16 cellular contexts compared by ENCODE assay signal in genomic region chr20:24138126-24138857, GRCh38.
DNase-seq lines count a peak whose midpoint lies in the region; ATAC-seq and TF ChIP-seq lines count a peak whose summit lies in the region.
"Had no signal": no experiment of that assay in that cellular context is flagged by ENCODE, and none has a peak within 500 bp of the region (broad histone marks: within the 10 kb centered on the region; RNA-seq: fewer than 3 reads in every experiment).

No MANE protein-coding gene starts in this region.

- H3K27me3 Mint-ChIP-seq in stimulated activated naive CD8-positive, alpha-beta T cell treated with anti-CD3 and anti-CD28 coated beads, Interleukin-15, amount 100 ng/mL, for 72 hours: peaks cover 8% of the 10 kb centered on the region
- H3K27me3 Mint-ChIP-seq in natural killer cell (ENCODE audit: low read depth in 2 of 2): no peaks in the 10 kb centered on the region

- H3K9me3 Mint-ChIP-seq in stimulated activated naive CD8-positive, alpha-beta T cell treated with anti-CD3 and anti-CD28 coated beads, Interleukin-15, amount 100 ng/mL, for 72 hours: peaks cover 0 to 8% of the 10 kb centered on the region in 2 donors
- H3K9me3 Mint-ChIP-seq in natural killer cell: no peaks in the 10 kb centered on the region

- H3K79me2 ChIP-seq in trophoblast cell (ENCODE audit: control insufficient read depth, insufficient read depth, low read length, poor library complexity): peaks cover 8% of the 10 kb centered on the region

- no peak overlapping the region for H3K23ac ChIP-seq in trophoblast cell (ENCODE audit: low read length)

- no peak overlapping the region for H4K8ac ChIP-seq in trophoblast cell (ENCODE audit: low read depth, low read length)

- ATAC-seq in stimulated activated naive CD8-positive, alpha-beta T cell treated with anti-CD3 and anti-CD28 coated beads, Interleukin-15, amount 100 ng/mL, for 72 hours: no peak
- ATAC-seq in stimulated activated naive CD8-positive, alpha-beta T cell treated with anti-CD3 and anti-CD28 coated beads, Interleukin-15, Interleukin-2, amounts not matched to agents 100 U/mL and 50 U/mL, for 24 hours: no peak
- ATAC-seq in natural killer cell (no peak), left colon (no peak)
- ATAC-seq: GM12878, HCT116 had no signal

- no peak overlapping the region for H3K18ac ChIP-seq in trophoblast cell (ENCODE audit: low read length)

- WGBS in trophoblast cell (ENCODE audit: extremely low coverage, insufficient coverage, insufficient read length): no CpG with 5 or more reads among the region's 7 CpGs

- H3K4ac ChIP-seq in trophoblast cell (ENCODE audit: low read depth, low read length): no peak overlapping the region

- H3K9me3 ChIP-seq in trophoblast cell (ENCODE audit: insufficient read depth, low read depth, low read length): peaks cover 2% of the 10 kb centered on the region

- H3K27me3 ChIP-seq in trophoblast cell (ENCODE audit: insufficient read depth, low read length): no peaks in the 10 kb centered on the region
- H3K27me3 ChIP-seq: BLaER1 had no signal

- no peaks in the 10 kb centered on the region for H3K36me3 ChIP-seq in trophoblast cell (ENCODE audit: control insufficient read depth in 1 of 2, insufficient read depth in 2 of 2, low read length in 2 of 2)
- H3K36me3 ChIP-seq: BLaER1 had no signal

- no peak overlapping the region for H3K4me3 ChIP-seq in trophoblast cell (ENCODE audit: low read depth, low read length)
- H3K4me3 ChIP-seq: BLaER1, GM12878, GM23248 had no signal

- H2BK5ac ChIP-seq in trophoblast cell (ENCODE audit: low read depth, low read length, poor library complexity): no peak overlapping the region

- peak overlapping the region; percentile 9 for H4K91ac ChIP-seq in trophoblast cell (ENCODE audit: low read depth, low read length)

- no peak for TF ChIP-seq CTCF in natural killer cell (IDR thresholded peaks at IDR 0.05)

- peak overlapping the region; percentile 36 to 72 for H3K27ac Mint-ChIP-seq in stimulated activated naive CD8-positive, alpha-beta T cell treated with anti-CD3 and anti-CD28 coated beads, Interleukin-15, amount 100 ng/mL, for 72 hours
- peak overlapping the region; percentile 26 to 95 for H3K27ac Mint-ChIP-seq in natural killer cell

- no peak overlapping the region for H2AFZ ChIP-seq in trophoblast cell (ENCODE audit: insufficient read depth, low read length, poor library complexity)
- H2AFZ ChIP-seq: GM23248 had no signal

- H3K36me3 Mint-ChIP-seq in natural killer cell: no peaks in the 10 kb centered on the region
- H3K36me3 Mint-ChIP-seq: CD8-positive, alpha-beta memory T cell had no signal

- no peak overlapping the region for H4K12ac ChIP-seq in trophoblast cell (ENCODE audit: low read depth, low read length)

- H2BK12ac ChIP-seq in trophoblast cell (ENCODE audit: low read length): no peak overlapping the region

- H3K4me3 Mint-ChIP-seq in stimulated activated naive CD8-positive, alpha-beta T cell treated with anti-CD3 and anti-CD28 coated beads, Interleukin-15, amount 100 ng/mL, for 72 hours: no peak overlapping the region
- H3K4me3 Mint-ChIP-seq in natural killer cell: no peak overlapping the region
- H3K4me3 Mint-ChIP-seq: CD8-positive, alpha-beta memory T cell had no signal

- intact Hi-C loops in natural killer cell (cut with micrococcal nuclease): no loop called here
- intact Hi-C loops in left colon (cut with DNase I, micrococcal nuclease): no loop called here

- H3K27ac ChIP-seq in trophoblast cell (ENCODE audit: low read depth, low read length): no peak overlapping the region
- H3K27ac ChIP-seq: BLaER1, GM23248 had no signal

- no peak overlapping the region for H3K14ac ChIP-seq in trophoblast cell (ENCODE audit: low read length)

- H3K4me1 Mint-ChIP-seq in stimulated activated naive CD8-positive, alpha-beta T cell treated with anti-CD3 and anti-CD28 coated beads, Interleukin-15, amount 100 ng/mL, for 72 hours: no peaks in the 10 kb centered on the region
- peaks cover 71 to 78% of the 10 kb centered on the region in 2 donors for H3K4me1 Mint-ChIP-seq in natural killer cell

- DNase-seq in stimulated activated naive CD8-positive, alpha-beta T cell treated with anti-CD3 and anti-CD28 coated beads, Interleukin-15, amount 100 ng/mL, for 72 hours: no peak
- DNase-seq in stimulated activated naive CD8-positive, alpha-beta T cell treated with anti-CD3 and anti-CD28 coated beads, Interleukin-15, Interleukin-2, amounts not matched to agents 100 U/mL and 50 U/mL, for 24 hours: no peak
- DNase-seq in natural killer cell (no peak), trophoblast cell (peak; percentile 78 to 83), left colon (no peak), NCI-H510A (lab: John Stamatoyannopoulos, UW) (no peak)
- no peak for DNase-seq in activated CD4-positive, alpha-beta T cell treated with anti-CD3 and anti-CD28 coated beads, Interleukin-2, amount 50 U/mL, for 48 hours
- DNase-seq: 8988T; AML-193; Caco-2; CD8-positive, alpha-beta memory T cell; DND-41; GM23248 had no signal

- H3K79me1 ChIP-seq in trophoblast cell (ENCODE audit: low read length): peaks cover 17% of the 10 kb centered on the region

- peak overlapping the region; percentile 21 for H2BK120ac ChIP-seq in trophoblast cell (ENCODE audit: insufficient read depth, low read length, poor library complexity)

- H2AK5ac ChIP-seq in trophoblast cell (ENCODE audit: low read length): no peak overlapping the region

- H3K4me1 ChIP-seq in trophoblast cell (ENCODE audit: control insufficient read depth in 1 of 2, insufficient read depth in 2 of 2, low read length in 2 of 2): peaks cover 19 to 27% of the 10 kb centered on the region in 2 experiments

- no peak overlapping the region for H3K4me2 ChIP-seq in trophoblast cell (ENCODE audit: low read length)
- H3K4me2 ChIP-seq: BLaER1 had no signal

- no peak overlapping the region for H3K9ac ChIP-seq in trophoblast cell (ENCODE audit: low read length)
- H3K9ac ChIP-seq: BLaER1, GM23248 had no signal

Comparison
In these comparisons a context has a peak if more than half of its experiments do, and no peak if none do; other contexts are left out.
1. DNase-seq: peak in trophoblast cell (2 of 2); none in stimulated activated naive CD8-positive, alpha-beta T cell treated with anti-CD3 and anti-CD28 coated beads, Interleukin-15, amount 100 ng/mL, for 72 hours (0 of 2), stimulated activated naive CD8-positive, alpha-beta T cell treated with anti-CD3 and anti-CD28 coated beads, Interleukin-15, Interleukin-2, amounts not matched to agents 100 U/mL and 50 U/mL, for 24 hours (single experiment), natural killer cell (single experiment), activated CD4-positive, alpha-beta T cell treated with anti-CD3 and anti-CD28 coated beads, Interleukin-2, amount 50 U/mL, for 48 hours (0 of 2), left colon (0 of 2) and NCI-H510A (single experiment).